ENCODE assay signal across 22 cellular contexts in the genomic region with DNA sequence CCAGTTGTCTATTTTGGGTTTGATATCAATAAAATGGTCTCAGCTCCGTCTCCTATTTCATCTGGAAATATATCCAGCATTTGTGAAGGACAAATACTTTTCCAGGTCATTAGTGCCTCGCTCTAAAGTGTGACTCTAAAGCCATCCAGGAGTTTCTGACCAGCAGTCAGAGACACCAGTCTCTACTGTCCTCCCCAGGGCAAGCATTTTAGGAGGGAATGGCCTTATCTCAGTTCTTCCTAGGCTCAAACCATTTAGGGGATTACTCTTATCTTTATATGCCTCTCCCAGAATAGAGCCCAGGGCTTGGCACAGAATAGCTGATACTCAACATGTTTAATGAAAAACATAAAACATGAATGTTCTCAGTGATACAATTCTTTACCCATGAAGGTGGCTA.
A peak's percentile ranks its signal among the peaks of the same experiment; 100 is the strongest.
DNase-seq lines count a peak whose midpoint lies in the region; ATAC-seq and TF ChIP-seq lines count a peak whose summit lies in the region.
"Had no signal": no experiment of that assay in that cellular context is flagged by ENCODE, and none has a peak within 500 bp of the region (broad histone marks: within the 10 kb centered on the region; RNA-seq: fewer than 3 reads in every experiment).

No MANE protein-coding gene starts in this region.

- H3K27me3 ChIP-seq in right atrium auricular region (no peaks in the 10 kb centered on the region), GM23248 (replicated peaks; ENCODE audit: insufficient read depth) (no peaks in the 10 kb centered on the region)
- H3K27me3 ChIP-seq: BE2C; BLaER1 treated with 17β-estradiol and CSF1 and Interleukin-3, amounts not matched to agents 10 nM and 100 nM had no signal

- H3K9me3 ChIP-seq in right atrium auricular region (no peaks in the 10 kb centered on the region), GM23248 (ENCODE audit: low read depth) (no peaks in the 10 kb centered on the region)
- H3K9me3 ChIP-seq: A549; BE2C; BLaER1 treated with 17β-estradiol and CSF1 and Interleukin-3, amounts not matched to agents 10 nM and 100 nM; HAP-1 had no signal

- DNase-seq in Right ventricle myocardium superior (no peak), right atrium auricular region (ENCODE audit: low spot score) (no peak), ELF-1 (ENCODE audit: low read depth, low spot score) (peak; percentile 25), HEK293T (ENCODE audit: extremely low spot score) (peak; percentile 5), left ventricle myocardium superior (no peak), GM23248 (no peak), Kasumi-1 (lab: John Stamatoyannopoulos, UW) (no peak)
- DNase-seq: 8988T; ACHN; AML-193; BE2C; CD4-positive, alpha-beta T cell; CD8-positive, alpha-beta memory T cell; DMS 273 treated with DMSO at 0.1 percent for 48 hours; DMS79; EL; GF-D8 had no signal

- no peaks in the 10 kb centered on the region for H4K20me1 ChIP-seq in GM23248 (ENCODE audit: insufficient read depth)
- H4K20me1 ChIP-seq: BLaER1 treated with 17β-estradiol and CSF1 and Interleukin-3, amounts not matched to agents 10 nM and 100 nM had no signal

- CTCF ChIA-PET in HEK293T (lab: Yijun Ruan, JAX): no interaction called here

- POLR2A ChIA-PET in HEK293T (lab: Yijun Ruan, JAX): no interaction called here

- intact Hi-C loops in Right ventricle myocardium superior (cut with DNase I) (no loop called here), left ventricle myocardium superior (cut with micrococcal nuclease) (no loop called here)

- peak; percentile 57 for ATAC-seq in Right ventricle myocardium superior (ENCODE audit: poor library complexity)
- ATAC-seq in left ventricle myocardium superior: peak; percentile 57
- no peak for ATAC-seq in GM21360 (IDR thresholded peaks at IDR 0.05; ENCODE audit: unreplicated experiment)
- ATAC-seq: A549, GM23338 had no signal

- no peak for TF ChIP-seq CTCF in right atrium auricular region (IDR thresholded peaks at IDR 0.05)

- in situ Hi-C loops in GM23248 (cut with MboI): no loop called here

- H2AFZ ChIP-seq in GM23248: no peak overlapping the region
- H2AFZ ChIP-seq: GM23338 had no signal

- H3K36me3 ChIP-seq in right atrium auricular region (no peaks in the 10 kb centered on the region), GM23248 (ENCODE audit: low read depth) (no peaks in the 10 kb centered on the region)
- H3K36me3 ChIP-seq: BE2C; BLaER1 treated with 17β-estradiol and CSF1 and Interleukin-3, amounts not matched to agents 10 nM and 100 nM; HAP-1 had no signal

- H3K9ac ChIP-seq in GM23248: no peak overlapping the region
- H3K9ac ChIP-seq: BLaER1 treated with 17β-estradiol and CSF1 and Interleukin-3, amounts not matched to agents 10 nM and 100 nM had no signal

- H3K27ac ChIP-seq in right atrium auricular region (peak overlapping the region in 1 of 2 donors; percentile 20), GM23248 (no peak overlapping the region)
- H3K27ac ChIP-seq: A549; BLaER1 treated with 17β-estradiol and CSF1 and Interleukin-3, amounts not matched to agents 10 nM and 100 nM had no signal

- no peaks in the 10 kb centered on the region for H3K9me2 ChIP-seq in GM23248 (ENCODE audit: insufficient read depth)

- no peaks in the 10 kb centered on the region for H3K4me1 ChIP-seq in right atrium auricular region
- H3K4me1 ChIP-seq in GM23248 (ENCODE audit: insufficient read depth): peaks cover 6% of the 10 kb centered on the region
- H3K4me1 ChIP-seq: A549; BE2C; BLaER1 treated with 17β-estradiol and CSF1 and Interleukin-3, amounts not matched to agents 10 nM and 100 nM; HAP-1 had no signal

- 27 to 33% methylated on average over 2 of the region's 2 CpGs for WGBS in GM23248 (ENCODE audit: low coverage in 1 of 2, low lambda C conversion rate in 2 of 2, missing lambda C conversion rate in 2 of 2), 2 experiments

- H3F3A ChIP-seq in GM23248 (ENCODE audit: insufficient read depth): no peaks in the 10 kb centered on the region

- H3K4me2 ChIP-seq in GM23248 (ENCODE audit: unreplicated experiment): no peak overlapping the region
- H3K4me2 ChIP-seq: A549; BLaER1 treated with 17β-estradiol and CSF1 and Interleukin-3, amounts not matched to agents 10 nM and 100 nM; GM23338 had no signal

- no peak overlapping the region for H3K4me3 ChIP-seq in right atrium auricular region
- no peak overlapping the region for H3K4me3 ChIP-seq in GM23248
- H3K4me3 ChIP-seq: A549; BLaER1 treated with 17β-estradiol and CSF1 and Interleukin-3, amounts not matched to agents 10 nM and 100 nM; GM23338; HAP-1 had no signal

- no peaks in the 10 kb centered on the region for H3K79me2 ChIP-seq in GM23248 (ENCODE audit: insufficient read depth)

TF ChIP-seq in HEK293T, 16 proteins besides CTCF, POLR2A, EP300 and RAD21:
- TF ChIP-seq ARNT (IDR thresholded peaks at IDR 0.05) (no peak), FOXK2 (IDR thresholded peaks at IDR 0.05) (no peak), SUZ12 (IDR thresholded peaks at IDR 0.05) (no peak), SP1 (IDR thresholded peaks at IDR 0.05) (no peak), FOXA1 (IDR thresholded peaks at IDR 0.05) (no peak), LEF1 (IDR thresholded peaks at IDR 0.05; ENCODE audit: borderline replicate concordance) (no peak), CTBP1 (IDR thresholded peaks at IDR 0.05; ENCODE audit: borderline replicate concordance) (no peak), L3MBTL2 (conservative IDR thresholded peaks at IDR 0.05) (no peak), TARDBP (IDR thresholded peaks at IDR 0.05) (no peak), FOXM1 (IDR thresholded peaks at IDR 0.05; ENCODE audit: borderline replicate concordance) (no peak), ZNF384 (IDR thresholded peaks at IDR 0.05) (no peak), ELF4 (IDR thresholded peaks at IDR 0.05) (no peak), BHLHE40 (IDR thresholded peaks at IDR 0.05; ENCODE audit: borderline replicate concordance) (no peak), NFRKB (IDR thresholded peaks at IDR 0.05) (no peak), HDGF (IDR thresholded peaks at IDR 0.05; ENCODE audit: borderline replicate concordance) (no peak)
- TF ChIP-seq, protein P1, sequence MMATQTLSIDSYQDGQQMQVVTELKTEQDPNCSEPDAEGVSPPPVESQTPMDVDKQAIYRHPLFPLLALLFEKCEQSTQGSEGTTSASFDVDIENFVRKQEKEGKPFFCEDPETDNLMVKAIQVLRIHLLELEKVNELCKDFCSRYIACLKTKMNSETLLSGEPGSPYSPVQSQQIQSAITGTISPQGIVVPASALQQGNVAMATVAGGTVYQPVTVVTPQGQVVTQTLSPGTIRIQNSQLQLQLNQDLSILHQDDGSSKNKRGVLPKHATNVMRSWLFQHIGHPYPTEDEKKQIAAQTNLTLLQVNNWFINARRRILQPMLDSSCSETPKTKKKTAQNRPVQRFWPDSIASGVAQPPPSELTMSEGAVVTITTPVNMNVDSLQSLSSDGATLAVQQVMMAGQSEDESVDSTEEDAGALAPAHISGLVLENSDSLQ (IDR thresholded peaks at IDR 0.05): no peak
TF ChIP-seq in HEK293T: peak in this region for 0.

Comparison
In these comparisons a context has a peak if more than half of its experiments do, and no peak if none do; other contexts are left out.
1. DNase-seq: peak in ELF-1 (single experiment) and HEK293T (single experiment); none in Right ventricle myocardium superior (single experiment), right atrium auricular region (single experiment), left ventricle myocardium superior (single experiment), GM23248 (single experiment) and Kasumi-1 (0 of 2).